ENCODE assay signal across 13 cellular contexts in genomic region chr10:100646033-100646432, GRCh38.
DNase-seq lines count a peak whose midpoint lies in the region; ATAC-seq, FAIRE-seq and TF ChIP-seq lines count a peak whose summit lies in the region.
"Had no signal": no experiment of that assay in that cellular context is flagged by ENCODE, and none has a peak within 500 bp of the region (broad histone marks: within the 10 kb centered on the region; RNA-seq: fewer than 3 reads in every experiment).

No MANE protein-coding gene starts in this region.

- no peak overlapping the region for H3K4ac ChIP-seq in H1 (replicated peaks; ENCODE audit: insufficient read length, low read depth, low read length)

- no peak overlapping the region for H2BK15ac ChIP-seq in H1 (ENCODE audit: low read length)

- TF ChIP-seq POLR2A in H1 (IDR thresholded peaks at IDR 0.05; ENCODE audit: control extremely low read depth in 1 of 2, low read depth in 2 of 2, low read length in 2 of 2), result no peak

- POLR2A ChIA-PET in HEK293 (lab: Yijun Ruan, JAX), result no interaction called here
- POLR2A ChIA-PET in H1 (lab: Charles Lee; ENCODE audit: partially characterized antibody), result no interaction called here
- POLR2A ChIA-PET in naive thymus-derived CD8-positive, alpha-beta T cell (lab: Charles Lee), result no interaction called here

- ATAC-seq in naive B cell (ENCODE audit: low read depth in 2 of 2) (peak; percentile 39 to 75), GM19395 (IDR thresholded peaks at IDR 0.05; ENCODE audit: unreplicated experiment) (no peak)
- ATAC-seq in naive thymus-derived CD8-positive, alpha-beta T cell, result no peak
- ATAC-seq: CD8-positive, alpha-beta T cell had no signal

- H4K20me1 ChIP-seq in H1 (replicated peaks in 1 of 2; ENCODE audit: control insufficient read depth in 1 of 2, insufficient read depth in 2 of 2, low read length in 2 of 2), result no peaks in the 10 kb centered on the region
- H4K20me1 ChIP-seq: BLaER1 treated with 17β-estradiol and CSF1 and Interleukin-3, amounts not matched to agents 10 nM and 100 nM had no signal

- no peak overlapping the region for H2AFZ ChIP-seq in H1 (ENCODE audit: low read length)

- no peak overlapping the region for H3K56ac ChIP-seq in H1 (replicated peaks; ENCODE audit: insufficient read length, low read depth, low read length)

- H3K23ac ChIP-seq in H1 (ENCODE audit: insufficient read length), result no peak overlapping the region

- no peak for TF ChIP-seq EP300 in H1 (IDR thresholded peaks at IDR 0.05; ENCODE audit: borderline replicate concordance in 1 of 2, low read depth in 2 of 2, low read length in 2 of 2)

- H3K79me1 ChIP-seq in H1 (ENCODE audit: low read depth, low read length), result no peaks in the 10 kb centered on the region; the same call in 1 of the 2 replicates

- peaks cover 5% of the 10 kb centered on the region; the same call in 1 of the 2 replicates for H3K23me2 ChIP-seq in H1 (ENCODE audit: low read depth, low read length)

- no peak overlapping the region for H3K14ac ChIP-seq in H1 (ENCODE audit: insufficient read length)

- no peak overlapping the region for H2AK5ac ChIP-seq in H1 (ENCODE audit: low read depth, low read length)

- no peak overlapping the region for H3K4me3 Mint-ChIP-seq in naive B cell
- no peak overlapping the region for H3K4me3 Mint-ChIP-seq in naive thymus-derived CD8-positive, alpha-beta T cell
- H3K4me3 Mint-ChIP-seq: B cell; CD8-positive, alpha-beta T cell had no signal

- H3K27ac Mint-ChIP-seq in naive B cell, result no peak overlapping the region
- H3K27ac Mint-ChIP-seq in naive thymus-derived CD8-positive, alpha-beta T cell, result no peak overlapping the region
- H3K27ac Mint-ChIP-seq: B cell; CD8-positive, alpha-beta T cell had no signal

- no peak for TF ChIP-seq RAD21 in H1 (IDR thresholded peaks at IDR 0.05 in 1 of 2, conservative IDR thresholded peaks at IDR 0.05 in 1 of 2; ENCODE audit: low read depth in 2 of 2, low read length in 2 of 2)

- H3K36me3 ChIP-seq in HEK293 (ENCODE audit: control insufficient read depth in 2 of 2, insufficient read depth in 1 of 2, low read length in 2 of 2) (no peaks in the 10 kb centered on the region), H1 (ENCODE audit: control insufficient read depth in 2 of 4, insufficient read depth in 4 of 4, low read length in 3 of 4) (no peaks in the 10 kb centered on the region)
- H3K36me3 ChIP-seq: BLaER1 treated with 17β-estradiol and CSF1 and Interleukin-3, amounts not matched to agents 10 nM and 100 nM had no signal

- peaks cover 12 to 16% (median 13%) of the 10 kb centered on the region in 3 donors for H3K4me1 Mint-ChIP-seq in naive B cell
- peaks cover 0 to 13% (median 3%) of the 10 kb centered on the region in 4 donors for H3K4me1 Mint-ChIP-seq in naive thymus-derived CD8-positive, alpha-beta T cell

- no peak overlapping the region for H4K91ac ChIP-seq in H1 (replicated peaks; ENCODE audit: insufficient read length, low read length)

- 33% methylated on average over 1 of the region's 4 CpGs; no CpG with 5 or more reads in 1 of the 2 experiments for WGBS in H1 (ENCODE audit: extremely low coverage in 1 of 2, insufficient coverage in 1 of 2, insufficient read length in 1 of 2, insufficient replicate concordance in 2 of 2, low coverage in 1 of 2, low lambda C conversion rate in 2 of 2, missing lambda C conversion rate in 1 of 2), 2 experiments

- TF ChIP-seq CTCF in HEK293 (tag by site-specific recombination; IDR thresholded peaks at IDR 0.05) (no peak), H1 (IDR thresholded peaks at IDR 0.05; ENCODE audit: control extremely low read depth in 1 of 3, insufficient read depth in 1 of 3, low read depth in 1 of 3, low read length in 3 of 3) (no peak)

- H2BK120ac ChIP-seq in H1 (replicated peaks; ENCODE audit: low read depth, low read length), result no peak overlapping the region

- no peak for DNase-seq in H1 (ENCODE audit: low read depth in 1 of 2, low spot score in 2 of 2)
- no peak for DNase-seq in naive B cell
- no peak for DNase-seq in naive thymus-derived CD8-positive, alpha-beta T cell
- no peak for DNase-seq in inferior parietal cortex (ENCODE audit: extremely low spot score)
- DNase-seq: Calu3; CD8-positive, alpha-beta T cell; DMS79 treated with DMSO at 0.1 percent for 48 hours; GF-D8 had no signal

- peak overlapping the region; percentile 9; the same call in 1 of the 2 replicates for H3K18ac ChIP-seq in H1 (ENCODE audit: extremely low read depth, low read length)

- no peak overlapping the region for H4K8ac ChIP-seq in H1 (ENCODE audit: extremely low read depth, insufficient read depth, low read length)

- H2BK20ac ChIP-seq in H1 (ENCODE audit: low read length), result no peak overlapping the region

- H3K9me3 Mint-ChIP-seq in naive B cell, result peaks cover 0 to 7% (median 4%) of the 10 kb centered on the region in 7 donors
- peaks cover 0 to 9% (median 0%) of the 10 kb centered on the region in 9 donors for H3K9me3 Mint-ChIP-seq in naive thymus-derived CD8-positive, alpha-beta T cell
- H3K9me3 Mint-ChIP-seq: CD8-positive, alpha-beta T cell had no signal

- no peaks in the 10 kb centered on the region for H3K9me3 ChIP-seq in HEK293 (ENCODE audit: control insufficient read depth, insufficient read depth, low read depth, low read length)
- H3K9me3 ChIP-seq in H1 (ENCODE audit: insufficient read depth in 2 of 2, low read depth in 1 of 2, low read length in 1 of 2), result no peaks in the 10 kb centered on the region
- H3K9me3 ChIP-seq: BLaER1 treated with 17β-estradiol and CSF1 and Interleukin-3, amounts not matched to agents 10 nM and 100 nM had no signal

- H3K36me3 Mint-ChIP-seq in naive B cell, result peaks cover 5 to 23% of the 10 kb centered on the region in 2 donors
- peaks cover 0 to 4% (median 0%) of the 10 kb centered on the region in 3 donors for H3K36me3 Mint-ChIP-seq in naive thymus-derived CD8-positive, alpha-beta T cell
- H3K36me3 Mint-ChIP-seq: CD8-positive, alpha-beta T cell had no signal

- CTCF ChIA-PET in HEK293 (lab: Yijun Ruan, JAX) (interaction anchor here (1.5 to 1.8 kb wide), 2 partner anchors 98 to 232 kb away, joined by 3 to 6 read pairs; no protein-coding TSS in a partner anchor), H1 (lab: Charles Lee; ENCODE audit: partially characterized antibody) (interaction anchor here (2.8 kb wide), 1 partner anchor 83 kb away, joined by 18 read pairs; no protein-coding TSS in a partner anchor)

- H3K4me3 ChIP-seq in HEK293 (ENCODE audit: low read depth, low read length) (no peak overlapping the region), H1 (ENCODE audit: extremely low read depth in 1 of 4, insufficient read depth in 2 of 4, low read depth in 3 of 4, low read length in 4 of 4) (no peak overlapping the region)
- H3K4me3 ChIP-seq: BLaER1 treated with 17β-estradiol and CSF1 and Interleukin-3, amounts not matched to agents 10 nM and 100 nM had no signal

- no peak overlapping the region for H4K5ac ChIP-seq in H1 (ENCODE audit: insufficient read length, low read depth, low read length)

- no peak overlapping the region for H2BK12ac ChIP-seq in H1 (ENCODE audit: low read depth, low read length)

- FAIRE-seq in H1 (lab: Jason Lieb, UNC), result no peak
- FAIRE-seq: H54 had no signal

- no peak overlapping the region for H3K9ac ChIP-seq in H1 (replicated peaks in 1 of 4; ENCODE audit: extremely low read depth in 1 of 4, low read depth in 3 of 4, low read length in 3 of 4)
- H3K9ac ChIP-seq: BLaER1 treated with 17β-estradiol and CSF1 and Interleukin-3, amounts not matched to agents 10 nM and 100 nM had no signal

- H3K27ac ChIP-seq in HEK293 (ENCODE audit: extremely low read depth, low read depth, low read length) (no peak overlapping the region), H1 (ENCODE audit: low read depth, low read length) (no peak overlapping the region)
- H3K27ac ChIP-seq: BLaER1 treated with 17β-estradiol and CSF1 and Interleukin-3, amounts not matched to agents 10 nM and 100 nM had no signal

- no peak overlapping the region for H2BK5ac ChIP-seq in H1 (ENCODE audit: low read depth, low read length)

- H3K27me3 ChIP-seq in H1 (replicated peaks in 1 of 4; ENCODE audit: control insufficient read depth in 3 of 4, extremely low read depth in 1 of 4, insufficient read depth in 3 of 4, low read length in 3 of 4), result peaks cover 0 to 5% (median 2%) of the 10 kb centered on the region in 4 experiments; a peak in 1 of 7 replicates
- H3K27me3 ChIP-seq: BLaER1 treated with 17β-estradiol and CSF1 and Interleukin-3, amounts not matched to agents 10 nM and 100 nM had no signal

- H3K27me3 Mint-ChIP-seq in naive B cell, result peaks cover 67 to 94% (median 81%) of the 10 kb centered on the region in 3 donors
- H3K27me3 Mint-ChIP-seq in naive thymus-derived CD8-positive, alpha-beta T cell, result peaks cover 49 to 83% (median 67%) of the 10 kb centered on the region in 5 donors

- H3K4me1 ChIP-seq in HEK293 (ENCODE audit: control insufficient read depth, insufficient read depth, low read length) (no peaks in the 10 kb centered on the region), H1 (replicated peaks in 1 of 4; ENCODE audit: control insufficient read depth in 3 of 4, insufficient read depth in 4 of 4, low read length in 3 of 4) (peaks cover 3 to 29% (median 19%) of the 10 kb centered on the region in 4 experiments; a peak in 5 of 7 replicates)

- H3K79me2 ChIP-seq in H1 (ENCODE audit: control insufficient read depth in 1 of 2, insufficient read depth in 2 of 2, low read length in 2 of 2), result no peaks in the 10 kb centered on the region

- peak overlapping the region in 1 of 2 experiments; percentile 13; a peak in 1 of 4 replicates for H3K4me2 ChIP-seq in H1 (ENCODE audit: insufficient read depth in 1 of 2, low read depth in 2 of 2, low read length in 2 of 2)
- H3K4me2 ChIP-seq: BLaER1 treated with 17β-estradiol and CSF1 and Interleukin-3, amounts not matched to agents 10 nM and 100 nM had no signal

TF ChIP-seq in HEK293, 187 proteins besides CTCF, POLR2A, EP300 and RAD21 (continues in another document):
- peak; percentile 22; the same call in 1 of the 2 replicates for TF ChIP-seq EGR2 (tag by site-specific recombination; IDR thresholded peaks at IDR 0.05; ENCODE audit: low read depth)
- 0 out of 2 replicates have a peak, but pooled peaks have one; percentile 24 for TF ChIP-seq ZFHX2 (tag by site-specific recombination; conservative IDR thresholded peaks at IDR 0.05)

TF ChIP-seq in H1, 55 proteins besides CTCF, POLR2A, EP300 and RAD21 (continues in another document):
- no peak for TF ChIP-seq TBP (IDR thresholded peaks at IDR 0.05; ENCODE audit: low read depth, low read length)
- no peak for TF ChIP-seq BACH1 (IDR thresholded peaks at IDR 0.05; ENCODE audit: low read length)
- TF ChIP-seq RNF2 (IDR thresholded peaks at IDR 0.05; ENCODE audit: borderline replicate concordance, low read depth, low read length, missing control alignments, poor library complexity, severe bottlenecking), result no peak
- no peak for TF ChIP-seq CREB1 (IDR thresholded peaks at IDR 0.05)
- no peak for TF ChIP-seq ZNF274 (IDR thresholded peaks at IDR 0.05; ENCODE audit: borderline replicate concordance, extremely low read depth, low read length)
- TF ChIP-seq HDAC6 (IDR thresholded peaks at IDR 0.05; ENCODE audit: low read depth, low read length), result no peak
- TF ChIP-seq TAF1 (IDR thresholded peaks at IDR 0.05; ENCODE audit: low read depth, low read length), result no peak
- TF ChIP-seq SIX5 (IDR thresholded peaks at IDR 0.05; ENCODE audit: low read depth, low read length), result no peak
- TF ChIP-seq SRF (IDR thresholded peaks at IDR 0.05; ENCODE audit: low read depth, low read length), result no peak
- no peak for TF ChIP-seq NANOG (IDR thresholded peaks at IDR 0.05; ENCODE audit: insufficient read depth, low read depth, low read length, poor library complexity, severe bottlenecking)

Comparison
In these comparisons a context has a peak if more than half of its experiments do, and no peak if none do; other contexts are left out.
1. ATAC-seq: peak in naive B cell (2 of 2); none in GM19395 (single experiment) and naive thymus-derived CD8-positive, alpha-beta T cell (0 of 2).